In the genomic region with DNA sequence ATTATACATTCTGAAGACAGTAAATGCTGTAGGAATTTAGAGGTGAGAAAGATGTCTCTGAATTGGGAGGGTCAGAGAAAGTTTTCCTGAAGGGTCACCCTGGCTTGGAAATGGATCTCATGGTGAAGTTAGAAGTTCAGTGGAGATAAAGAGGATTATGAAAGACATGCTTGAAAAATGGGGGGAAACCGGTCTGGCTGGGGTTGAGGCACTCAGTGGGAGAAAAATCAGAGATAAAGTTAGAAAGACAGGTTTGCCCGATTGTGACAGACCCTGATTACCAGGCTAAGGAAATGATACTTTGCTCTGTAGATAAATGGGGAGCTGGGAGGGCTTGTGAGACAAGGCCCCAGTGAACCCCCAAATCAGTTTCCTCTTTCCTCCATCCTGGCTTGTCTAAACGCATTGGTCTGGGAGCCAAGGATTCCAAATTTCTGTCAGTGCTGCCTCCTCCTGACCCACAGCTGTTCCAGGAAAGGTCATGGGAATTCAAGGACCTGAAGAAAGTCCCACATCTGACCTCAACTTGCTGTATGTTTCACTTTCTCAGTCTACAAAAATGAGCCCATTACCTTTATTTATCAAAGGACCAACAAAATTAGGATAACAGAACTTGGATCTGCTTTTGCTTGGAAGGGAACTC, we compare ENCODE assay signal across 11 cellular contexts. TPM values are rescaled to one million over a fixed set of nuclear protein-coding genes. Genes with fewer than 3 reads are reported as not detected.
DNase-seq lines count a peak whose midpoint lies in the region; ATAC-seq and TF ChIP-seq lines count a peak whose summit lies in the region.
"Had no signal": no experiment of that assay in that cellular context is flagged by ENCODE, and none has a peak within 500 bp of the region (broad histone marks: within the 10 kb centered on the region; RNA-seq: fewer than 3 reads in every experiment).

No MANE protein-coding gene starts in this region.

- ATAC-seq in lung (ENCODE audit: insufficient read depth, low FRiP score) (no peak), HG03457 (IDR thresholded peaks at IDR 0.05; ENCODE audit: unreplicated experiment) (no peak)
- ATAC-seq: activated CD4-positive, alpha-beta T cell treated with anti-CD3 and anti-CD28 coated beads for 36 hours; GM12878 had no signal

- peaks cover 18% of the 10 kb centered on the region for H3K27me3 Mint-ChIP-seq in dendritic cell treated with granulocyte-macrophage colony-stimulating factor and Interleukin-4, amounts not matched to agents 40 ng/mL and 50 ng/mL, for 4 days

- H3K27ac ChIP-seq in lung (ENCODE audit: low read depth in 1 of 2, low read length in 1 of 2) (peak overlapping the region; percentile 68 to 71), suprapubic skin (peak overlapping the region; percentile 73)

- H3K4me3 ChIP-seq in lung (no peak overlapping the region), suprapubic skin (no peak overlapping the region)
- H3K4me3 ChIP-seq: GM12878 had no signal

- H3K9me3 Mint-ChIP-seq in dendritic cell treated with granulocyte-macrophage colony-stimulating factor and Interleukin-4, amounts not matched to agents 40 ng/mL and 50 ng/mL, for 4 days = no peaks in the 10 kb centered on the region
- H3K9me3 Mint-ChIP-seq: activated naive CD8-positive, alpha-beta T cell treated with anti-CD3 and anti-CD28 coated beads, Interleukin-2, amount 10 ng/mL, durations not matched to agents 7 days and 5 days had no signal

- intact Hi-C loops in dendritic cell treated with granulocyte-macrophage colony-stimulating factor and Interleukin-4, amounts not matched to agents 40 ng/mL and 50 ng/mL, for 4 days (cut with micrococcal nuclease) = no loop called here

- TF ChIP-seq CTCF in lung (IDR thresholded peaks at IDR 0.05; ENCODE audit: control extremely low read depth, extremely low read depth) = no peak
- no peak for TF ChIP-seq CTCF in suprapubic skin (IDR thresholded peaks at IDR 0.05)

- H3K27me3 ChIP-seq in lung (ENCODE audit: control insufficient read depth, insufficient read depth) (no peaks in the 10 kb centered on the region), suprapubic skin (no peaks in the 10 kb centered on the region)

- no peak for TF ChIP-seq EP300 in suprapubic skin (IDR thresholded peaks at IDR 0.05)

- no peaks in the 10 kb centered on the region for H3K9me3 ChIP-seq in lung (ENCODE audit: control insufficient read depth in 2 of 2, insufficient read depth in 1 of 2, low read length in 1 of 2)
- no peaks in the 10 kb centered on the region for H3K9me3 ChIP-seq in suprapubic skin

- H3K27ac Mint-ChIP-seq in dendritic cell treated with granulocyte-macrophage colony-stimulating factor and Interleukin-4, amounts not matched to agents 40 ng/mL and 50 ng/mL, for 4 days = peak overlapping the region; percentile 31
- H3K27ac Mint-ChIP-seq: activated CD4-positive, alpha-beta T cell treated with anti-CD3 and anti-CD28 coated beads for 36 hours; activated naive CD8-positive, alpha-beta T cell treated with anti-CD3 and anti-CD28 coated beads, Interleukin-2, amount 10 ng/mL, durations not matched to agents 7 days and 5 days had no signal

- no peaks in the 10 kb centered on the region for H3K36me3 Mint-ChIP-seq in dendritic cell treated with granulocyte-macrophage colony-stimulating factor and Interleukin-4, amounts not matched to agents 40 ng/mL and 50 ng/mL, for 4 days (ENCODE audit: low read depth)
- H3K36me3 Mint-ChIP-seq: activated naive CD8-positive, alpha-beta T cell treated with anti-CD3 and anti-CD28 coated beads, Interleukin-2, amount 10 ng/mL, durations not matched to agents 7 days and 5 days had no signal

- H3K4me1 ChIP-seq in lung (ENCODE audit: control insufficient read depth in 2 of 2, insufficient read depth in 2 of 2, low read length in 2 of 2) (peaks cover 5 to 26% of the 10 kb centered on the region in 2 donors), suprapubic skin (peaks cover 55% of the 10 kb centered on the region)

- peaks cover 60% of the 10 kb centered on the region for H3K4me1 Mint-ChIP-seq in dendritic cell treated with granulocyte-macrophage colony-stimulating factor and Interleukin-4, amounts not matched to agents 40 ng/mL and 50 ng/mL, for 4 days (ENCODE audit: low read depth)
- H3K4me1 Mint-ChIP-seq: activated CD4-positive, alpha-beta T cell treated with anti-CD3 and anti-CD28 coated beads for 36 hours; activated naive CD8-positive, alpha-beta T cell treated with anti-CD3 and anti-CD28 coated beads, Interleukin-2, amount 10 ng/mL, durations not matched to agents 7 days and 5 days had no signal

- no peak overlapping the region for H3K4me3 Mint-ChIP-seq in dendritic cell treated with granulocyte-macrophage colony-stimulating factor and Interleukin-4, amounts not matched to agents 40 ng/mL and 50 ng/mL, for 4 days
- H3K4me3 Mint-ChIP-seq: activated CD4-positive, alpha-beta T cell treated with anti-CD3 and anti-CD28 coated beads for 36 hours; activated naive CD8-positive, alpha-beta T cell treated with anti-CD3 and anti-CD28 coated beads, Interleukin-2, amount 10 ng/mL, durations not matched to agents 7 days and 5 days had no signal

- DNase-seq in lung (ENCODE audit: low spot score) = no peak
- DNase-seq in suprapubic skin (ENCODE audit: low spot score in 2 of 2) = no peak
- DNase-seq in NOMO-1 (lab: John Stamatoyannopoulos, UW; ENCODE audit: unreplicated experiment in 2 of 2) = no peak
- DNase-seq in globus pallidus (ENCODE audit: low spot score) = no peak
- DNase-seq: activated CD4-positive, alpha-beta T cell treated with anti-CD3 and anti-CD28 coated beads for 36 hours; activated naive CD8-positive, alpha-beta T cell treated with anti-CD3 and anti-CD28 coated beads, Interleukin-2, amount 10 ng/mL, durations not matched to agents 7 days and 5 days; NCI-H226 had no signal

- 27 to 57% methylated on average over 3 of the region's 3 CpGs for WGBS in lung, 2 donors
- 32% methylated on average over 3 of the region's 3 CpGs for WGBS in suprapubic skin

- TF ChIP-seq POLR2A in suprapubic skin (IDR thresholded peaks at IDR 0.05) = no peak

- H3K36me3 ChIP-seq in lung (ENCODE audit: control insufficient read depth in 2 of 2, insufficient read depth in 2 of 2, low read length in 2 of 2) (no peaks in the 10 kb centered on the region), suprapubic skin (no peaks in the 10 kb centered on the region)

RNA-seq across cellular contexts. Expression of a gene that starts 3.6 kb away (rescaled TPM):
- total RNA-seq in lung (not detected), suprapubic skin (10 to 100 TPM; 10.3 to 46.9 (median 35.4) TPM)
- under 1 TPM; 0.13 to 0.18 TPM for polyA plus RNA-seq in lung
- total RNA-seq: activated CD4-positive, alpha-beta T cell treated with anti-CD3 and anti-CD28 coated beads for 36 hours; activated naive CD8-positive, alpha-beta T cell treated with anti-CD3 and anti-CD28 coated beads, Interleukin-2, amount 10 ng/mL, durations not matched to agents 7 days and 5 days; GM12878 had no signal
- polyA plus RNA-seq: GM12878 had no signal

RNA-seq across cellular contexts. Expression of a gene that starts 3.9 kb away (rescaled TPM):
- not detected for total RNA-seq in lung
- polyA plus RNA-seq in lung = not detected
- total RNA-seq in suprapubic skin = under 1 TPM in 1 of 4 donors, not detected in 3; 0.29 TPM
- total RNA-seq: activated CD4-positive, alpha-beta T cell treated with anti-CD3 and anti-CD28 coated beads for 36 hours; activated naive CD8-positive, alpha-beta T cell treated with anti-CD3 and anti-CD28 coated beads, Interleukin-2, amount 10 ng/mL, durations not matched to agents 7 days and 5 days; esophagus mucosa; GM12878 had no signal
- polyA plus RNA-seq: GM12878 had no signal

RNA-seq across cellular contexts. Expression of a gene that starts 8.5 kb away (rescaled TPM):
- total RNA-seq in lung (under 1 TPM in 1 of 2 donors, not detected in 1; 0.65 TPM), suprapubic skin (not detected)
- polyA plus RNA-seq in lung = not detected
- total RNA-seq: activated CD4-positive, alpha-beta T cell treated with anti-CD3 and anti-CD28 coated beads for 36 hours; activated naive CD8-positive, alpha-beta T cell treated with anti-CD3 and anti-CD28 coated beads, Interleukin-2, amount 10 ng/mL, durations not matched to agents 7 days and 5 days; esophagus mucosa; GM12878 had no signal
- polyA plus RNA-seq: GM12878 had no signal

RNA-seq across cellular contexts. Expression of a gene that starts 13.7 kb away (rescaled TPM):
- total RNA-seq in lung (100 to 1,000 TPM in 1 of 2 donors, 10 to 100 TPM in 1; 50.6 to 112 TPM), suprapubic skin (100 to 1,000 TPM; 269 to 433 (median 295) TPM)
- 10 to 100 TPM; 46.1 to 66.7 TPM for polyA plus RNA-seq in lung

RNA-seq across cellular contexts. Expression of a gene that starts 19.1 kb away (rescaled TPM):
- total RNA-seq in lung = not detected
- not detected for polyA plus RNA-seq in lung
- total RNA-seq in suprapubic skin = not detected
- total RNA-seq: activated CD4-positive, alpha-beta T cell treated with anti-CD3 and anti-CD28 coated beads for 36 hours; activated naive CD8-positive, alpha-beta T cell treated with anti-CD3 and anti-CD28 coated beads, Interleukin-2, amount 10 ng/mL, durations not matched to agents 7 days and 5 days; esophagus mucosa; GM12878 had no signal
- polyA plus RNA-seq: GM12878 had no signal

Comparison
In these comparisons a context has a peak if more than half of its experiments do, and no peak if none do; other contexts are left out.
1. RNA of a gene that starts 3.6 kb away (total RNA-seq): 10.3 to 46.9 TPM in suprapubic skin; not detected in lung; every median in the first group is over 4 times any median in the second.